9 cellular contexts compared by ENCODE assay signal in the genomic region with DNA sequence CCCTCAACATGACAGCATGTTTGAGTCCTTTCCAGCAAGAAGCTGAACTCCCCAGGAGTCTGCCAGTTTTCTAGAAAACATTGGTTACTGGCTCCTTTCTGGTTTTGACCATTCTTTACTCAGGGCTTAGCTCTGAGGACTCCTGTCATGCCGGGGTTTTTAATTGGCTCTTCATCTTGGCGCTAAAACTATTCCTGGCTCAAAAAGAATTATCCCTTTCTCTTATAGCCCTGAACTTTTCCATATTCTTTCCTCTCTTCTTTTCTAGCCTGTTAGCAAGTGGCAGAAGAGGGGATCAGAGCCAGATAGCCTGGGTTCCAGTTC. TPM values are rescaled to one million over a fixed set of nuclear protein-coding genes. Genes with fewer than 3 reads are reported as not detected.
DNase-seq lines count a peak whose midpoint lies in the region; ATAC-seq, FAIRE-seq and TF ChIP-seq lines count a peak whose summit lies in the region.
"Had no signal": no experiment of that assay in that cellular context is flagged by ENCODE, and none has a peak within 500 bp of the region (broad histone marks: within the 10 kb centered on the region; RNA-seq: fewer than 3 reads in every experiment).

No MANE protein-coding gene starts in this region.

- peaks cover 28% of the 10 kb centered on the region; the same call in 1 of the 2 replicates for H3K79me2 ChIP-seq in Loucy (ENCODE audit: insufficient read depth, low read length)
- H3K79me2 ChIP-seq in HepG2 (ENCODE audit: insufficient read depth, low read length) = no peaks in the 10 kb centered on the region

- H3K4me3 Mint-ChIP-seq in CD14-positive monocyte = peak overlapping the region; percentile 75 to 87

- H3K4me3 ChIP-seq in Loucy (ENCODE audit: low read length, poor library complexity, severe bottlenecking) = peak overlapping the region; percentile 0
- peak overlapping the region; percentile 13 to 51 (median 39); a peak in 4 of 6 replicates for H3K4me3 ChIP-seq in HepG2 (replicated peaks in 1 of 3; ENCODE audit: insufficient read depth in 1 of 3, low read depth in 2 of 3, low read length in 3 of 3)
- peak overlapping the region in 1 of 4 donors; percentile 11 for H3K4me3 ChIP-seq in Peyer's patch

- H3K9ac ChIP-seq in Loucy (ENCODE audit: low read depth, low read length, poor library complexity, severe bottlenecking) = peak overlapping the region; percentile 79
- H3K9ac ChIP-seq in HepG2 (ENCODE audit: insufficient read depth, low read depth, low read length) = peak overlapping the region; percentile 18; the same call in 1 of the 2 replicates

- BruUV-seq in HepG2 (replicated peaks; lab: Mats Ljungman, UMichigan) = no TSS peak

- peaks cover 83% of the 10 kb centered on the region for H3K36me3 ChIP-seq in Loucy (ENCODE audit: insufficient read depth, low read length)
- H3K36me3 ChIP-seq in HepG2 (replicated peaks in 1 of 2; ENCODE audit: control insufficient read depth in 1 of 2, insufficient read depth in 2 of 2, low read length in 2 of 2) = no peaks in the 10 kb centered on the region
- peaks cover 0 to 58% (median 0%) of the 10 kb centered on the region in 3 donors for H3K36me3 ChIP-seq in Peyer's patch

- H3K9me3 ChIP-seq in Loucy (ENCODE audit: insufficient read depth, low read depth, low read length) (no peaks in the 10 kb centered on the region), HepG2 (ENCODE audit: low read length) (no peaks in the 10 kb centered on the region), Peyer's patch (no peaks in the 10 kb centered on the region)

- no peak for TF ChIP-seq CTCF in CD14-positive monocyte (IDR thresholded peaks at IDR 0.05)
- TF ChIP-seq CTCF in Loucy (conservative IDR thresholded peaks at IDR 0.05; ENCODE audit: low read length) = no peak
- no peak for TF ChIP-seq CTCF in HepG2 (CRISPR knock-in tag; IDR thresholded peaks at IDR 0.05)
- TF ChIP-seq CTCF in Peyer's patch (IDR thresholded peaks at IDR 0.05) = no peak

- peak; percentile 40 for ATAC-seq in GM19395 (IDR thresholded peaks at IDR 0.05; ENCODE audit: unreplicated experiment)
- peak; percentile 22; the same call in 2 of the 3 replicates for ATAC-seq in HepG2

- H3K4me1 ChIP-seq in Loucy (ENCODE audit: insufficient read depth, low read length, poor library complexity, severe bottlenecking) (peaks cover 62% of the 10 kb centered on the region), HepG2 (ENCODE audit: insufficient read depth, low read length) (peaks cover 23% of the 10 kb centered on the region), Peyer's patch (peaks cover 0 to 29% (median 3%) of the 10 kb centered on the region in 4 donors)

- DNase-seq in CD14-positive monocyte (ENCODE audit: low spot score) (no peak), HepG2 (ENCODE audit: low spot score) (no peak), Peyer's patch (no peak), RPMI8226 (no peak), HCEC 1CT (no peak), NCI-H128 (lab: John Stamatoyannopoulos, UW; ENCODE audit: unreplicated experiment) (no peak)
- DNase-seq: NCI-H82 had no signal

- H3K4me2 ChIP-seq in Loucy (ENCODE audit: low read depth, low read length, poor library complexity, severe bottlenecking) (peak overlapping the region; percentile 60), HepG2 (ENCODE audit: low read depth, low read length) (peak overlapping the region; percentile 65)

- H3F3A ChIP-seq in Loucy (ENCODE audit: low read depth) = peaks cover 27% of the 10 kb centered on the region

- H3K27ac Mint-ChIP-seq in CD14-positive monocyte = peak overlapping the region in 3 of 7 donors; percentile 77 to 82 (median 79)

- no peak overlapping the region for H3K27ac ChIP-seq in HepG2 (ENCODE audit: extremely low read length, insufficient read depth, low read length)
- peak overlapping the region in 1 of 4 donors; percentile 31 for H3K27ac ChIP-seq in Peyer's patch

- CTCF ChIA-PET in HepG2 (lab: Yijun Ruan, JAX; ENCODE audit: low intra/inter-chr PET ratio, low total read pairs) = no interaction called here

- H2AFZ ChIP-seq in Loucy (ENCODE audit: low read length) (no peak overlapping the region), HepG2 (ENCODE audit: low read length) (peak overlapping the region; percentile 36)

- peaks cover 29 to 35% of the 10 kb centered on the region in 2 donors for H3K36me3 Mint-ChIP-seq in CD14-positive monocyte

- peaks cover 0 to under 1% (median 0%) of the 10 kb centered on the region in 7 donors for H3K9me3 Mint-ChIP-seq in CD14-positive monocyte

- in situ Hi-C loops in HepG2 (cut with HindIII; ENCODE audit: extremely low pct_ligation_motif_present, low pct_unique_long_range_greater_than_20kb) = no loop called here

- H4K20me1 ChIP-seq in Loucy (ENCODE audit: insufficient read depth, low read length, poor library complexity, severe bottlenecking) (no peaks in the 10 kb centered on the region), HepG2 (ENCODE audit: insufficient read depth, low read length) (no peaks in the 10 kb centered on the region)

- TF ChIP-seq EP300 in HepG2 (IDR thresholded peaks at IDR 0.05; ENCODE audit: low read depth in 2 of 2, low read length in 2 of 2) (no peak), HepG2 (CRISPR knock-in tag; IDR thresholded peaks at IDR 0.05; ENCODE audit: borderline replicate concordance) (no peak)

- peaks cover 0 to 5% (median 2%) of the 10 kb centered on the region in 3 donors for H3K27me3 Mint-ChIP-seq in CD14-positive monocyte (ENCODE audit: low read depth in 3 of 3)

- 0% methylated on average over 2 of the region's 2 CpGs for WGBS in HepG2 (ENCODE audit: low lambda C conversion rate)

- H3K4me1 Mint-ChIP-seq in CD14-positive monocyte = peaks cover 55% of the 10 kb centered on the region

- POLR2A ChIA-PET in HepG2 (lab: Yijun Ruan, JAX) = no interaction called here

- TF ChIP-seq RAD21 in HepG2 (CRISPR knock-in tag; IDR thresholded peaks at IDR 0.05) = no peak

- no peak for TF ChIP-seq POLR2A in HepG2 (IDR thresholded peaks at IDR 0.05; ENCODE audit: insufficient read depth in 1 of 2, low read depth in 2 of 2, low read length in 2 of 2)
- TF ChIP-seq POLR2A in Peyer's patch (IDR thresholded peaks at IDR 0.05) = no peak

- H3K9me2 ChIP-seq in Loucy (replicated peaks; ENCODE audit: low read depth, low read length) = no peaks in the 10 kb centered on the region

- H3K27me3 ChIP-seq in Loucy (ENCODE audit: insufficient read depth, low read length, poor library complexity, severe bottlenecking) (no peaks in the 10 kb centered on the region), HepG2 (ENCODE audit: control insufficient read depth in 1 of 2, insufficient read depth in 2 of 2, low read length in 2 of 2) (peaks cover 0 to 4% of the 10 kb centered on the region in 2 experiments; a peak in 1 of 5 replicates), Peyer's patch (no peaks in the 10 kb centered on the region)

- FAIRE-seq in HepG2 (lab: Jason Lieb, UNC) = no peak

- intact Hi-C loops in CD14-positive monocyte (cut with micrococcal nuclease) (loop anchor here in 1 of 2 donors (10.0 kb wide), 1 partner anchor 86 kb away; no protein-coding TSS in a partner anchor), HepG2 (cut with micrococcal nuclease; ENCODE audit: unreplicated experiment) (no loop called here)

TF ChIP-seq in HepG2, 621 proteins besides CTCF, POLR2A, EP300 and RAD21:
- TF ChIP-seq, protein P1, sequence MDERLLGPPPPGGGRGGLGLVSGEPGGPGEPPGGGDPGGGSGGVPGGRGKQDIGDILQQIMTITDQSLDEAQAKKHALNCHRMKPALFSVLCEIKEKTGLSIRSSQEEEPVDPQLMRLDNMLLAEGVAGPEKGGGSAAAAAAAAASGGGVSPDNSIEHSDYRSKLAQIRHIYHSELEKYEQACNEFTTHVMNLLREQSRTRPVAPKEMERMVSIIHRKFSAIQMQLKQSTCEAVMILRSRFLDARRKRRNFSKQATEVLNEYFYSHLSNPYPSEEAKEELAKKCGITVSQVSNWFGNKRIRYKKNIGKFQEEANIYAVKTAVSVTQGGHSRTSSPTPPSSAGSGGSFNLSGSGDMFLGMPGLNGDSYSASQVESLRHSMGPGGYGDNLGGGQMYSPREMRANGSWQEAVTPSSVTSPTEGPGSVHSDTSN (CRISPR knock-in tag; IDR thresholded peaks at IDR 0.05) = no peak
- no peak for TF ChIP-seq ZNF577 (CRISPR knock-in tag; IDR thresholded peaks at IDR 0.05; ENCODE audit: borderline replicate concordance, low read depth)
- no peak for TF ChIP-seq ZNF263 (CRISPR knock-in tag; IDR thresholded peaks at IDR 0.05)
- TF ChIP-seq MED8 (CRISPR knock-in tag; IDR thresholded peaks at IDR 0.05; ENCODE audit: insufficient replicate concordance) = no peak
- 0 out of 2 replicates have a peak, but pooled peaks have one; percentile 6 for TF ChIP-seq ZNF652 (CRISPR knock-in tag; IDR thresholded peaks at IDR 0.05; ENCODE audit: borderline replicate concordance, low read depth)

RNA-seq across cellular contexts. Expression of gene TRAF6, which starts 59.7 kb away (rescaled TPM):
- polyA plus RNA-seq in CD14-positive monocyte (1 to 10 TPM; 5.5 to 7.3 TPM), HepG2 (2011; rRNA removed) (3.3 and 3.8 TPM in 2 replicates)
- total RNA-seq in HepG2 (2016; rRNA removed; fragmentation: Illumina TruSeq; extraction: Trizol) (5.9 and 6.5 TPM in 2 replicates), Peyer's patch (10 to 100 TPM in 3 of 4 donors, 1 to 10 TPM in 1; 6.6 to 25.1 (median 18.4) TPM)
- total RNA-seq in HepG2 (2016; cell fraction: cytosol; rRNA removed; fragmentation: Illumina TruSeq; extraction: Trizol; ENCODE audit: low read depth) = 0.97 and 1.5 TPM in 2 replicates
- total RNA-seq in HepG2 (2016; cell fraction: insoluble cytoplasmic fraction; rRNA removed; fragmentation: Illumina TruSeq; extraction: Trizol) = 6.1 and 8.4 TPM in 2 replicates
- total RNA-seq in HepG2 (2016; cell fraction: membrane; rRNA removed; fragmentation: Illumina TruSeq; extraction: Trizol) = 2.9 and 3.1 TPM in 2 replicates
- total RNA-seq in HepG2 (2016; cell fraction: nucleus; rRNA removed; fragmentation: Illumina TruSeq; extraction: Trizol) = 7.3 and 7.7 TPM in 2 replicates
- 1.7 and 3.2 TPM in 2 replicates for polyA plus RNA-seq in HepG2 (2011; cell fraction: cytosol; rRNA removed)
- 3.8 and 4.1 TPM in 2 replicates for polyA plus RNA-seq in HepG2 (2011; cell fraction: nucleus; rRNA removed)
- 3.3 and 3.7 TPM in 2 replicates for polyA plus RNA-seq in HepG2 (2012)
- 0.31 and 0.53 TPM in 2 replicates for polyA plus RNA-seq in HepG2 (2016; cell fraction: cytosol; fragmentation: Illumina TruSeq; extraction: Trizol; ENCODE audit: low read depth)
- polyA plus RNA-seq in HepG2 (2016; cell fraction: insoluble cytoplasmic fraction; fragmentation: Illumina TruSeq; extraction: Trizol; ENCODE audit: low read depth) = 5.9 and 6.0 TPM in 2 replicates
- polyA plus RNA-seq in HepG2 (2016; cell fraction: membrane; fragmentation: Illumina TruSeq; extraction: Trizol; ENCODE audit: low read depth) = 0.86 and 0.92 TPM in 2 replicates
- polyA plus RNA-seq in HepG2 (2016; cell fraction: nucleus; fragmentation: Illumina TruSeq; extraction: Trizol; ENCODE audit: insufficient read depth, low read depth) = 7.2 and 8.1 TPM in 2 replicates
- 6.7 and 13.1 TPM in 2 replicates for polyA minus RNA-seq in HepG2 (2011; rRNA and poly(A)+ RNA removed; ENCODE audit: low replicate concordance)
- polyA minus RNA-seq in HepG2 (2011; cell fraction: cytosol; rRNA and poly(A)+ RNA removed) = 2.2 and 4.3 TPM in 2 replicates
- 15.3 and 18.3 TPM in 2 replicates for polyA minus RNA-seq in HepG2 (2011; cell fraction: nucleus; rRNA and poly(A)+ RNA removed)
